Comparison of ENCODE assay signal across 2 cellular contexts in the genomic region with DNA sequence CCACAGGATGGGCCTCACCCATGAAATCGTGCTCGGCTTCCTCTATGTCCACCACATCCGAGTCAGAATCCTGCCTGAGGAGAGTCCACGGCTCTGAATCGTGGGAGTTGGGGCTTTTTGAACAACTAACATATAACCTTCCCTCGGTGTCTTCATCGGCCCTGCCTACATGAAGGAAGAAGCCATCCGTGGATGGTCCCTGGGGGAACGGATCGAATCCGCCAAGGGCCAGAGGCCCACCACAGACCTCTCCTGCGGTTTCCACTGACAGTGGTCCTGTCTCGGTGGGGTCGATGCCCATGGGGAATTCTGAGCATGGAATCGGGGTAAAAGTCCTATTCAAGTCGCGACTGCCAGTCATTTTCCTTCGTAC.
TF ChIP-seq lines count a peak whose summit lies in the region.

No MANE protein-coding gene starts in this region.

TF ChIP-seq in IMR-90, 13 proteins besides CTCF, POLR2A, EP300 and RAD21 (continued from another document):
- TF ChIP-seq MAFK (IDR thresholded peaks at IDR 0.05; ENCODE audit: low read depth, low read length), result no peak
- TF ChIP-seq CEBPB (IDR thresholded peaks at IDR 0.05; ENCODE audit: low read depth, low read length), result no peak
- TF ChIP-seq, protein P1, sequence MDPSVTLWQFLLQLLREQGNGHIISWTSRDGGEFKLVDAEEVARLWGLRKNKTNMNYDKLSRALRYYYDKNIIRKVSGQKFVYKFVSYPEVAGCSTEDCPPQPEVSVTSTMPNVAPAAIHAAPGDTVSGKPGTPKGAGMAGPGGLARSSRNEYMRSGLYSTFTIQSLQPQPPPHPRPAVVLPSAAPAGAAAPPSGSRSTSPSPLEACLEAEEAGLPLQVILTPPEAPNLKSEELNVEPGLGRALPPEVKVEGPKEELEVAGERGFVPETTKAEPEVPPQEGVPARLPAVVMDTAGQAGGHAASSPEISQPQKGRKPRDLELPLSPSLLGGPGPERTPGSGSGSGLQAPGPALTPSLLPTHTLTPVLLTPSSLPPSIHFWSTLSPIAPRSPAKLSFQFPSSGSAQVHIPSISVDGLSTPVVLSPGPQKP (IDR thresholded peaks at IDR 0.05; ENCODE audit: borderline replicate concordance, low read depth, low read length), result no peak
- no peak for TF ChIP-seq RFX5 (IDR thresholded peaks at IDR 0.05; ENCODE audit: low read depth, low read length)
- TF ChIP-seq, protein P2, sequence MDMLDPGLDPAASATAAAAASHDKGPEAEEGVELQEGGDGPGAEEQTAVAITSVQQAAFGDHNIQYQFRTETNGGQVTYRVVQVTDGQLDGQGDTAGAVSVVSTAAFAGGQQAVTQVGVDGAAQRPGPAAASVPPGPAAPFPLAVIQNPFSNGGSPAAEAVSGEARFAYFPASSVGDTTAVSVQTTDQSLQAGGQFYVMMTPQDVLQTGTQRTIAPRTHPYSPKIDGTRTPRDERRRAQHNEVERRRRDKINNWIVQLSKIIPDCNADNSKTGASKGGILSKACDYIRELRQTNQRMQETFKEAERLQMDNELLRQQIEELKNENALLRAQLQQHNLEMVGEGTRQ (IDR thresholded peaks at IDR 0.05; ENCODE audit: low read depth, low read length), result no peak
- TF ChIP-seq CHD1 (IDR thresholded peaks at IDR 0.05; ENCODE audit: low read depth, low read length), result no peak
- TF ChIP-seq MAZ (IDR thresholded peaks at IDR 0.05; ENCODE audit: borderline replicate concordance, low read depth, low read length), result no peak
- no peak for TF ChIP-seq RCOR1 (IDR thresholded peaks at IDR 0.05; ENCODE audit: insufficient replicate concordance, low read length)
- no peak for TF ChIP-seq NFE2L2 (IDR thresholded peaks at IDR 0.05; ENCODE audit: low read depth, low read length)
- TF ChIP-seq BHLHE40 (IDR thresholded peaks at IDR 0.05; ENCODE audit: low read depth, low read length), result no peak
TF ChIP-seq in IMR-90: peak in this region for 0.

TF ChIP-seq in GM12878, 131 proteins besides CTCF, POLR2A, EP300 and RAD21 (continued from another document):
- TF ChIP-seq RUNX3 (IDR thresholded peaks at IDR 0.05; ENCODE audit: low read length) (no peak), MYB (IDR thresholded peaks at IDR 0.05; ENCODE audit: borderline replicate concordance, low read depth, low read length) (no peak), HCFC1 (IDR thresholded peaks at IDR 0.05; ENCODE audit: low read length) (no peak), ZNF24 (IDR thresholded peaks at IDR 0.05) (no peak), YBX1 (IDR thresholded peaks at IDR 0.05) (no peak), MEF2B (IDR thresholded peaks at IDR 0.05; ENCODE audit: partially characterized antibody, poor library complexity, severe bottlenecking) (no peak), LARP7 (IDR thresholded peaks at IDR 0.05) (no peak), EED (IDR thresholded peaks at IDR 0.05; ENCODE audit: low read depth) (no peak), TCF7 (IDR thresholded peaks at IDR 0.05; ENCODE audit: borderline replicate concordance) (no peak), ZBED1 (IDR thresholded peaks at IDR 0.05; ENCODE audit: borderline replicate concordance) (no peak)
- TF ChIP-seq, protein P3, sequence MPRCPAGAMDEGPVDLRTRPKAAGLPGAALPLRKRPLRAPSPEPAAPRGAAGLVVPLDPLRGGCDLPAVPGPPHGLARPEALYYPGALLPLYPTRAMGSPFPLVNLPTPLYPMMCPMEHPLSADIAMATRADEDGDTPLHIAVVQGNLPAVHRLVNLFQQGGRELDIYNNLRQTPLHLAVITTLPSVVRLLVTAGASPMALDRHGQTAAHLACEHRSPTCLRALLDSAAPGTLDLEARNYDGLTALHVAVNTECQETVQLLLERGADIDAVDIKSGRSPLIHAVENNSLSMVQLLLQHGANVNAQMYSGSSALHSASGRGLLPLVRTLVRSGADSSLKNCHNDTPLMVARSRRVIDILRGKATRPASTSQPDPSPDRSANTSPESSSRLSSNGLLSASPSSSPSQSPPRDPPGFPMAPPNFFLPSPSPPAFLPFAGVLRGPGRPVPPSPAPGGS (IDR thresholded peaks at IDR 0.05; ENCODE audit: borderline replicate concordance, insufficient read depth, low read depth, low read length, poor library complexity, severe bottlenecking), result no peak
- TF ChIP-seq, protein P4, sequence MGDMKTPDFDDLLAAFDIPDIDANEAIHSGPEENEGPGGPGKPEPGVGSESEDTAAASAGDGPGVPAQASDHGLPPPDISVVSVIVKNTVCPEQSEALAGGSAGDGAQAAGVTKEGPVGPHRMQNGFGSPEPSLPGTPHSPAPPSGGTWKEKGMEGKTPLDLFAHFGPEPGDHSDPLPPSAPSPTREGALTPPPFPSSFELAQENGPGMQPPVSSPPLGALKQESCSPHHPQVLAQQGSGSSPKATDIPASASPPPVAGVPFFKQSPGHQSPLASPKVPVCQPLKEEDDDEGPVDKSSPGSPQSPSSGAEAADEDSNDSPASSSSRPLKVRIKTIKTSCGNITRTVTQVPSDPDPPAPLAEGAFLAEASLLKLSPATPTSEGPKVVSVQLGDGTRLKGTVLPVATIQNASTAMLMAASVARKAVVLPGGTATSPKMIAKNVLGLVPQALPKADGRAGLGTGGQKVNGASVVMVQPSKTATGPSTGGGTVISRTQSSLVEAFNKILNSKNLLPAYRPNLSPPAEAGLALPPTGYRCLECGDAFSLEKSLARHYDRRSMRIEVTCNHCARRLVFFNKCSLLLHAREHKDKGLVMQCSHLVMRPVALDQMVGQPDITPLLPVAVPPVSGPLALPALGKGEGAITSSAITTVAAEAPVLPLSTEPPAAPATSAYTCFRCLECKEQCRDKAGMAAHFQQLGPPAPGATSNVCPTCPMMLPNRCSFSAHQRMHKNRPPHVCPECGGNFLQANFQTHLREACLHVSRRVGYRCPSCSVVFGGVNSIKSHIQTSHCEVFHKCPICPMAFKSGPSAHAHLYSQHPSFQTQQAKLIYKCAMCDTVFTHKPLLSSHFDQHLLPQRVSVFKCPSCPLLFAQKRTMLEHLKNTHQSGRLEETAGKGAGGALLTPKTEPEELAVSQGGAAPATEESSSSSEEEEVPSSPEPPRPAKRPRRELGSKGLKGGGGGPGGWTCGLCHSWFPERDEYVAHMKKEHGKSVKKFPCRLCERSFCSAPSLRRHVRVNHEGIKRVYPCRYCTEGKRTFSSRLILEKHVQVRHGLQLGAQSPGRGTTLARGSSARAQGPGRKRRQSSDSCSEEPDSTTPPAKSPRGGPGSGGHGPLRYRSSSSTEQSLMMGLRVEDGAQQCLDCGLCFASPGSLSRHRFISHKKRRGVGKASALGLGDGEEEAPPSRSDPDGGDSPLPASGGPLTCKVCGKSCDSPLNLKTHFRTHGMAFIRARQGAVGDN (IDR thresholded peaks at IDR 0.05), result no peak
- TF ChIP-seq, protein P5, sequence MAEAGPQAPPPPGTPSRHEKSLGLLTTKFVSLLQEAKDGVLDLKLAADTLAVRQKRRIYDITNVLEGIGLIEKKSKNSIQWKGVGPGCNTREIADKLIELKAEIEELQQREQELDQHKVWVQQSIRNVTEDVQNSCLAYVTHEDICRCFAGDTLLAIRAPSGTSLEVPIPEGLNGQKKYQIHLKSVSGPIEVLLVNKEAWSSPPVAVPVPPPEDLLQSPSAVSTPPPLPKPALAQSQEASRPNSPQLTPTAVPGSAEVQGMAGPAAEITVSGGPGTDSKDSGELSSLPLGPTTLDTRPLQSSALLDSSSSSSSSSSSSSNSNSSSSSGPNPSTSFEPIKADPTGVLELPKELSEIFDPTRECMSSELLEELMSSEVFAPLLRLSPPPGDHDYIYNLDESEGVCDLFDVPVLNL (IDR thresholded peaks at IDR 0.05; ENCODE audit: low read depth, low read length), result no peak
- TF ChIP-seq, protein P6, sequence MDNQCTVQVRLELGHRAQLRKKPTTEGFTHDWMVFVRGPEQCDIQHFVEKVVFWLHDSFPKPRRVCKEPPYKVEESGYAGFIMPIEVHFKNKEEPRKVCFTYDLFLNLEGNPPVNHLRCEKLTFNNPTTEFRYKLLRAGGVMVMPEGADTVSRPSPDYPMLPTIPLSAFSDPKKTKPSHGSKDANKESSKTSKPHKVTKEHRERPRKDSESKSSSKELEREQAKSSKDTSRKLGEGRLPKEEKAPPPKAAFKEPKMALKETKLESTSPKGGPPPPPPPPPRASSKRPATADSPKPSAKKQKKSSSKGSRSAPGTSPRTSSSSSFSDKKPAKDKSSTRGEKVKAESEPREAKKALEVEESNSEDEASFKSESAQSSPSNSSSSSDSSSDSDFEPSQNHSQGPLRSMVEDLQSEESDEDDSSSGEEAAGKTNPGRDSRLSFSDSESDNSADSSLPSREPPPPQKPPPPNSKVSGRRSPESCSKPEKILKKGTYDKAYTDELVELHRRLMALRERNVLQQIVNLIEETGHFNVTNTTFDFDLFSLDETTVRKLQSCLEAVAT (IDR thresholded peaks at IDR 0.05), result no peak
